ENCODE assay signal across 22 cellular contexts in the genomic region with DNA sequence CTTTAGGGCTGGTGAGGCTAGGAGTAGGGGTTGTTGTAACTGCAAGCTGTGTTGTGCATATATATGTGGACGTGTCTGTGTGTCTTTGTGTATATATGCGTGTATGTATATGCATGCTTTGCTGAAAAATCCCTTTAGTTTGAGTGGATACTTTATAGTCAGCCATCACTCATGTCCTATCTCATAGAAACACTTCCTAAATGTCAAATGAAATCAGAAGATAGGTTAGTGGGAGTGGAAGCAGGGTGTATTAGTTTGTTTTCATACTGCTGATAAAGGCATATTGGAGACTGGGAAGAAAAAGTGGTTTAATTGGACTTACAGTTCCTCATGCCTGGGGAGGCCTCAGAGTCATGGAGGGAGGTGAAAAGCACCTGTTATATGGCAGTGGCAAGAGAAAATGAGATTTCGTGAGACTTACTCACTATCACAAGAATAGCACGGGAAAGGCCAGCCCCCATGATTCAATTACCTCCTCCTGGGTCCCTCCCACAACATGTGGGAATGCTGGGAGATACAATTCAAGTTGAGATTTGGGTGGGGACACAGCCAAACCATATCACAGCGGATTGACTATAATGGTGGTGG.
"Had no signal": no experiment of that assay in that cellular context is flagged by ENCODE, and none has a peak within 500 bp of the region (broad histone marks: within the 10 kb centered on the region; RNA-seq: fewer than 3 reads in every experiment).

No MANE protein-coding gene starts in this region.

- H3K27me3 ChIP-seq: ascending aorta, colonic mucosa, heart right ventricle, pancreas, spleen, tibial nerve, vagina had no signal

- H3K36me3 ChIP-seq: ascending aorta, colonic mucosa, pancreas, tibial nerve, vagina had no signal

- H3K9me3 Mint-ChIP-seq: central memory CD8-positive, alpha-beta T cell; memory B cell; stimulated activated memory B cell treated with anti-CD40 and anti-IgM and Interleukin-4, amounts not matched to agents 10 μg/mL and 1 μg/mL and 100 μg/mL, for 72 hours had no signal

- ATAC-seq: heart right ventricle; left ventricle myocardium superior; pancreas; sciatic nerve; stimulated activated memory B cell treated with anti-CD40 and anti-IgM and Interleukin-4, amounts not matched to agents 10 μg/mL and 1 μg/mL and 100 μg/mL, for 72 hours had no signal

- H3K27me3 Mint-ChIP-seq: central memory CD8-positive, alpha-beta T cell; memory B cell; naive B cell; stimulated activated memory B cell treated with anti-CD40 and anti-IgM and Interleukin-4, amounts not matched to agents 10 μg/mL and 1 μg/mL and 100 μg/mL, for 72 hours had no signal

- H3K27ac ChIP-seq: ascending aorta, colonic mucosa, heart right ventricle, pancreas, SK-N-MC, spleen, tibial nerve, vagina, VCaP had no signal

- H3K4me3 ChIP-seq: ascending aorta, colonic mucosa, heart right ventricle, pancreas, SK-N-MC, spleen, tibial nerve, vagina had no signal

- H3K4me3 Mint-ChIP-seq: central memory CD8-positive, alpha-beta T cell; memory B cell; naive B cell; stimulated activated memory B cell treated with anti-CD40 and anti-IgM and Interleukin-4, amounts not matched to agents 10 μg/mL and 1 μg/mL and 100 μg/mL, for 72 hours had no signal

- H3K4me1 ChIP-seq: ascending aorta, colonic mucosa had no signal

- H3K27ac Mint-ChIP-seq: memory B cell; stimulated activated memory B cell treated with anti-CD40 and anti-IgM and Interleukin-4, amounts not matched to agents 10 μg/mL and 1 μg/mL and 100 μg/mL, for 72 hours had no signal

- H3K9me3 ChIP-seq: ascending aorta, colonic mucosa, heart right ventricle, pancreas, spleen, tibial nerve, vagina had no signal

- DNase-seq: activated CD4-positive, alpha-beta T cell treated with anti-CD3 and anti-CD28 coated beads for 1 hour; activated effector memory CD4-positive, alpha-beta T cell treated with Interleukin-2 at 50 U/mL for 16 hours; activated naive CD4-positive, alpha-beta T cell treated with anti-CD3 and anti-CD28 coated beads, Interleukin-2, amount 50 U/mL, for 16 hours; colonic mucosa; foreskin melanocyte; heart right ventricle; left ventricle myocardium superior; naive B cell; pancreas; spleen; stimulated activated CD4-positive, alpha-beta T cell treated with anti-CD3 and anti-CD28 coated beads, Interleukin-4, amount 100 ng/mL, for 4 hours; substantia nigra; T-helper 9 cell had no signal
